In genomic region chr1:54199765-54200518, GRCh38 we compare ENCODE assay signal across 1 cellular context.
A peak's percentile ranks its signal among the peaks of the same experiment; 100 is the strongest.
TF ChIP-seq lines count a peak whose summit lies in the region.

A gene with protein sequence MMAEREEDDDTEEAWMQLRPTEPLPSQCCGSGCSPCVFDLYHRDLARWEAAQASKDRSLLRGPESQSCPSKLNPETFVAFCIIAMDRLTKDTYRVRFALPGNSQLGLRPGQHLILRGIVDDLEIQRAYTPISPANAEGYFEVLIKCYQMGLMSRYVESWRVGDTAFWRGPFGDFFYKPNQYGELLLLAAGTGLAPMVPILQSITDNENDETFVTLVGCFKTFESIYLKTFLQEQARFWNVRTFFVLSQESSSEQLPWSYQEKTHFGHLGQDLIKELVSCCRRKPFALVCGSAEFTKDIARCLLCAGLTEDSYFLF (minus strand): TSS chr1:54200030. CDS start chr1:54195616, 4,414 bp downstream.
Gene MRPL37 (plus strand): TSS chr1:54200167. CDS start chr1:54200244, 77 bp downstream.

TF ChIP-seq in HepG2, 621 proteins besides CTCF, POLR2A, EP300 and RAD21 (continued from another document and continues in another):
- TF ChIP-seq, protein P1, sequence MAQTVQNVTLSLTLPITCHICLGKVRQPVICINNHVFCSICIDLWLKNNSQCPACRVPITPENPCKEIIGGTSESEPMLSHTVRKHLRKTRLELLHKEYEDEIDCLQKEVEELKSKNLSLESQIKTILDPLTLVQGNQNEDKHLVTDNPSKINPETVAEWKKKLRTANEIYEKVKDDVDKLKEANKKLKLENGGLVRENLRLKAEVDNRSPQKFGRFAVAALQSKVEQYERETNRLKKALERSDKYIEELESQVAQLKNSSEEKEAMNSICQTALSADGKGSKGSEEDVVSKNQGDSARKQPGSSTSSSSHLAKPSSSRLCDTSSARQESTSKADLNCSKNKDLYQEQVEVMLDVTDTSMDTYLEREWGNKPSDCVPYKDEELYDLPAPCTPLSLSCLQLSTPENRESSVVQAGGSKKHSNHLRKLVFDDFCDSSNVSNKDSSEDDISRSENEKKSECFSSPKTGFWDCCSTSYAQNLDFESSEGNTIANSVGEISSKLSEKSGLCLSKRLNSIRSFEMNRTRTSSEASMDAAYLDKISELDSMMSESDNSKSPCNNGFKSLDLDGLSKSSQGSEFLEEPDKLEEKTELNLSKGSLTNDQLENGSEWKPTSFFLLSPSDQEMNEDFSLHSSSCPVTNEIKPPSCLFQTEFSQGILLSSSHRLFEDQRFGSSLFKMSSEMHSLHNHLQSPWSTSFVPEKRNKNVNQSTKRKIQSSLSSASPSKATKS (CRISPR knock-in tag; IDR thresholded peaks at IDR 0.05), result no peak
- TF ChIP-seq, protein P2, sequence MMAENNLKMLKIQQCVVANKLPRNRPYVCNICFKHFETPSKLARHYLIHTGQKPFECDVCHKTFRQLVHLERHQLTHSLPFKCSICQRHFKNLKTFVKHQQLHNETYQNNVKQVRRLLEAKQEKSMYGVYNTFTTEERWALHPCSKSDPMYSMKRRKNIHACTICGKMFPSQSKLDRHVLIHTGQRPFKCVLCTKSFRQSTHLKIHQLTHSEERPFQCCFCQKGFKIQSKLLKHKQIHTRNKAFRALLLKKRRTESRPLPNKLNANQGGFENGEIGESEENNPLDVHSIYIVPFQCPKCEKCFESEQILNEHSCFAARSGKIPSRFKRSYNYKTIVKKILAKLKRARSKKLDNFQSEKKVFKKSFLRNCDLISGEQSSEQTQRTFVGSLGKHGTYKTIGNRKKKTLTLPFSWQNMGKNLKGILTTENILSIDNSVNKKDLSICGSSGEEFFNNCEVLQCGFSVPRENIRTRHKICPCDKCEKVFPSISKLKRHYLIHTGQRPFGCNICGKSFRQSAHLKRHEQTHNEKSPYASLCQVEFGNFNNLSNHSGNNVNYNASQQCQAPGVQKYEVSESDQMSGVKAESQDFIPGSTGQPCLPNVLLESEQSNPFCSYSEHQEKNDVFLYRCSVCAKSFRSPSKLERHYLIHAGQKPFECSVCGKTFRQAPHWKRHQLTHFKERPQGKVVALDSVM (CRISPR knock-in tag; IDR thresholded peaks at IDR 0.05), result peak; percentile 25; the same call in 1 of the 2 replicates
- TF ChIP-seq ZNF639 (CRISPR knock-in tag; conservative IDR thresholded peaks at IDR 0.05) (no peak), ZIK1 (CRISPR knock-in tag; IDR thresholded peaks at IDR 0.05; ENCODE audit: borderline replicate concordance, low read depth) (no peak; the same call in 1 of the 2 replicates), HNRNPUL1 (IDR thresholded peaks at IDR 0.05; ENCODE audit: low read depth, low read length) (no peak), MYPOP (CRISPR knock-in tag; IDR thresholded peaks at IDR 0.05) (peak; percentile 81), KMT2A (CRISPR knock-in tag; IDR thresholded peaks at IDR 0.05) (peak; percentile 80; the same call in 1 of the 2 replicates), MXD4 (CRISPR knock-in tag; IDR thresholded peaks at IDR 0.05) (peak; percentile 30; the same call in 1 of the 2 replicates), MAZ (IDR thresholded peaks at IDR 0.05; ENCODE audit: borderline replicate concordance, low read depth, low read length) (peak; percentile 69; the same call in 1 of the 2 replicates), MAZ (CRISPR knock-in tag; IDR thresholded peaks at IDR 0.05; ENCODE audit: low read depth) (peak; percentile 38; the same call in 1 of the 2 replicates), ZNF326 (CRISPR knock-in tag; IDR thresholded peaks at IDR 0.05; ENCODE audit: borderline replicate concordance) (no peak), RBM39 (IDR thresholded peaks at IDR 0.05; ENCODE audit: low read depth, low read length, poor library complexity, severe bottlenecking) (peak; percentile 49), SP4 (CRISPR knock-in tag; IDR thresholded peaks at IDR 0.05) (peak; percentile 71), MAFG (CRISPR knock-in tag; IDR thresholded peaks at IDR 0.05) (no peak), ZFX (CRISPR knock-in tag; IDR thresholded peaks at IDR 0.05; ENCODE audit: low read depth) (peak; percentile 85; the same call in 1 of the 2 replicates), FOXC1 (CRISPR knock-in tag; IDR thresholded peaks at IDR 0.05; ENCODE audit: borderline replicate concordance) (peak; percentile 16; the same call in 1 of the 2 replicates), TBX2 (CRISPR knock-in tag; IDR thresholded peaks at IDR 0.05; ENCODE audit: borderline replicate concordance) (no peak; the same call in 1 of the 2 replicates), SMAD1 (CRISPR knock-in tag; IDR thresholded peaks at IDR 0.05; ENCODE audit: borderline replicate concordance, low read depth) (no peak), ZFP62 (CRISPR knock-in tag; IDR thresholded peaks at IDR 0.05) (no peak), ZNF530 (CRISPR knock-in tag; IDR thresholded peaks at IDR 0.05; ENCODE audit: low read depth) (no peak), CC2D1A (CRISPR knock-in tag; IDR thresholded peaks at IDR 0.05) (0 out of 2 replicates have a peak, but pooled peaks have one; percentile 28), TGIF2 (CRISPR knock-in tag; IDR thresholded peaks at IDR 0.05) (peak; percentile 58; the same call in 1 of the 2 replicates), ZNF674 (CRISPR knock-in tag; IDR thresholded peaks at IDR 0.05; ENCODE audit: low read depth) (0 out of 2 replicates have a peak, but pooled peaks have one; percentile 47), ZNF598 (CRISPR knock-in tag; IDR thresholded peaks at IDR 0.05; ENCODE audit: borderline replicate concordance) (0 out of 2 replicates have a peak, but pooled peaks have one; percentile 4), ZNF33A (CRISPR knock-in tag; IDR thresholded peaks at IDR 0.05; ENCODE audit: borderline replicate concordance) (no peak), HES4 (CRISPR knock-in tag; IDR thresholded peaks at IDR 0.05; ENCODE audit: borderline replicate concordance) (no peak), E2F2 (CRISPR knock-in tag; IDR thresholded peaks at IDR 0.05; ENCODE audit: borderline replicate concordance) (peak; percentile 40; the same call in 1 of the 2 replicates), ZNF496 (CRISPR knock-in tag; IDR thresholded peaks at IDR 0.05; ENCODE audit: insufficient replicate concordance) (no peak), ZFP36 (IDR thresholded peaks at IDR 0.05; ENCODE audit: borderline replicate concordance, low read depth, low read length, partially characterized antibody) (no peak), NR2F2 (IDR thresholded peaks at IDR 0.05; ENCODE audit: borderline replicate concordance, low read depth) (no peak), SNAPC2 (CRISPR knock-in tag; IDR thresholded peaks at IDR 0.05) (no peak), KLF16 (CRISPR knock-in tag; IDR thresholded peaks at IDR 0.05) (no peak), FOSL2 (CRISPR knock-in tag; IDR thresholded peaks at IDR 0.05) (no peak), ZNF329 (CRISPR knock-in tag; IDR thresholded peaks at IDR 0.05; ENCODE audit: low read depth) (no peak), ZNF597 (CRISPR knock-in tag; IDR thresholded peaks at IDR 0.05) (no peak), TEF (CRISPR knock-in tag; IDR thresholded peaks at IDR 0.05) (no peak), ZNF430 (CRISPR knock-in tag; IDR thresholded peaks at IDR 0.05) (0 out of 2 replicates have a peak, but pooled peaks have one; percentile 47), ZNF772 (CRISPR knock-in tag; IDR thresholded peaks at IDR 0.05) (peak; percentile 71), BRCA1 (CRISPR knock-in tag; IDR thresholded peaks at IDR 0.05) (no peak)
- TF ChIP-seq, protein P3, sequence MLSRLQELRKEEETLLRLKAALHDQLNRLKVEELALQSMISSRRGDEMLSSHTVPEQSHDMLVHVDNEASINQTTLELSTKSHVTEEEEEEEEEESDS (CRISPR knock-in tag; IDR thresholded peaks at IDR 0.05; ENCODE audit: borderline replicate concordance), result no peak
- TF ChIP-seq, protein P4, sequence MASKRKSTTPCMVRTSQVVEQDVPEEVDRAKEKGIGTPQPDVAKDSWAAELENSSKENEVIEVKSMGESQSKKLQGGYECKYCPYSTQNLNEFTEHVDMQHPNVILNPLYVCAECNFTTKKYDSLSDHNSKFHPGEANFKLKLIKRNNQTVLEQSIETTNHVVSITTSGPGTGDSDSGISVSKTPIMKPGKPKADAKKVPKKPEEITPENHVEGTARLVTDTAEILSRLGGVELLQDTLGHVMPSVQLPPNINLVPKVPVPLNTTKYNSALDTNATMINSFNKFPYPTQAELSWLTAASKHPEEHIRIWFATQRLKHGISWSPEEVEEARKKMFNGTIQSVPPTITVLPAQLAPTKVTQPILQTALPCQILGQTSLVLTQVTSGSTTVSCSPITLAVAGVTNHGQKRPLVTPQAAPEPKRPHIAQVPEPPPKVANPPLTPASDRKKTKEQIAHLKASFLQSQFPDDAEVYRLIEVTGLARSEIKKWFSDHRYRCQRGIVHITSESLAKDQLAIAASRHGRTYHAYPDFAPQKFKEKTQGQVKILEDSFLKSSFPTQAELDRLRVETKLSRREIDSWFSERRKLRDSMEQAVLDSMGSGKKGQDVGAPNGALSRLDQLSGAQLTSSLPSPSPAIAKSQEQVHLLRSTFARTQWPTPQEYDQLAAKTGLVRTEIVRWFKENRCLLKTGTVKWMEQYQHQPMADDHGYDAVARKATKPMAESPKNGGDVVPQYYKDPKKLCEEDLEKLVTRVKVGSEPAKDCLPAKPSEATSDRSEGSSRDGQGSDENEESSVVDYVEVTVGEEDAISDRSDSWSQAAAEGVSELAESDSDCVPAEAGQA (IDR thresholded peaks at IDR 0.05; ENCODE audit: low read depth), result no peak
- TF ChIP-seq, protein P4 (CRISPR knock-in tag; IDR thresholded peaks at IDR 0.05; ENCODE audit: borderline replicate concordance), result no peak
- TF ChIP-seq, protein P5, sequence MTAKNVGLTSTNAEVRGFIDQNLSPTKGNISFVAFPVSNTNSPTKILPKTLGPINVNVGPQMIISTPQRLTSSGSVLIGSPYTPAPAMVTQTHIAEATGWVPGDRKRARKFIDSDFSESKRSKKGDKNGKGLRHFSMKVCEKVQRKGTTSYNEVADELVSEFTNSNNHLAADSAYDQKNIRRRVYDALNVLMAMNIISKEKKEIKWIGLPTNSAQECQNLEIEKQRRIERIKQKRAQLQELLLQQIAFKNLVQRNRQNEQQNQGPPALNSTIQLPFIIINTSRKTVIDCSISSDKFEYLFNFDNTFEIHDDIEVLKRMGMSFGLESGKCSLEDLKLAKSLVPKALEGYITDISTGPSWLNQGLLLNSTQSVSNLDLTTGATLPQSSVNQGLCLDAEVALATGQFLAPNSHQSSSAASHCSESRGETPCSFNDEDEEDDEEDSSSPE (CRISPR knock-in tag; IDR thresholded peaks at IDR 0.05), result peak; percentile 96
- TF ChIP-seq, protein P6, sequence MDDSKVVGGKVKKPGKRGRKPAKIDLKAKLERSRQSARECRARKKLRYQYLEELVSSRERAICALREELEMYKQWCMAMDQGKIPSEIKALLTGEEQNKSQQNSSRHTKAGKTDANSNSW (CRISPR knock-in tag; IDR thresholded peaks at IDR 0.05; ENCODE audit: borderline replicate concordance), result no peak
